8 cellular contexts compared by ENCODE assay signal in the genomic region with DNA sequence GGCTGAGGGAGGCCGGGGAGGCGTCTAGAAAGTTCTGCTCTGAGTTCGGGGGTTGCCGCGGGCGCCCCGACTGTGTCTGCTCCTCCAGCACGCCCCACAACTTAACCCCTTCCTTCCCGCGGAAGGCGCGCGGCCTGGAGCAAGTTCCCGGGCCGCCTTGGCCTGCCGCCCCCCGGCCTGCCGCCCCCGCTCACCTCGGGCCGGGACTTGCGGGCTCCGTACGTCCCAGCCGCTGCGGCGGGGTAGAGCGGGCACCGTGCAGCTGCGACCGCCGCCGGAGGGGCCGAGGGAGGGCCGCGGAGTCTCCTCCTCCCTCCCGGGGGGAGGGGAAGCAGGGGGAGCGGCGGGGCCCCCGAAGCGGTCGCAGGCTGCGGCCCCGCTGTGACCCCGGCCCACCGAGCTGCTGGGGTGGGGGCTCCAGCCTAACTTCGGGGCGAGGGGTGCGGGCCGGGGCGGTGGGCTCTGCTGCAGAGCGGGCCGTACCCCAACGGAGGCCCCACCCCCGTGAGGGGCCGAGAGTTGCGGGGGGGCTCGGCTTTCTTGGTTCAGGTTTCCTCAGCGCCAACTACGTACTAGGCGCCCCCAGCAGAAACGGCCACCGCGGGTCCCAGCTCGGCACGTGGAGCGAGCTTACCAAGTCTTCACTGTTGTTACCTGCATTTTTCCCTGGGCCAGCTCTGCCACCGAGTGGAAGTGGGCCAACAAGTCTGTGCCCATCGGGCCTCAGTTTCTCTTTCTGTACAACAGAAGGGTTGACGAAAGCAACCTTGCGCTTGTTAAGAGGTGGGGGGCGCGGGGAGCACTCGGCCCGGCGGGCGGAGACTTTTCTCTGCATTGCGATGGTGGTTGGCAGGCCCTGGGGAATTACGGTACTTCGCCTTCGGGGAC. TPM values are rescaled to one million over a fixed set of nuclear protein-coding genes. Genes with fewer than 3 reads are reported as not detected.
DNase-seq lines count a peak whose midpoint lies in the region; ATAC-seq, FAIRE-seq and TF ChIP-seq lines count a peak whose summit lies in the region.

A gene (minus strand): TSS at position 266 of the 888 bp plus-strand sequence. CDS start 7,394 bp downstream, outside the sequence.

- H3K36me3 ChIP-seq in bronchial epithelial cell (ENCODE audit: control insufficient read depth, insufficient read depth, low read length): no peaks in the 10 kb centered on the region

- ATAC-seq in GM18909 (IDR thresholded peaks at IDR 0.05; ENCODE audit: poor library complexity, unreplicated experiment) (peak; percentile 20), HG03135 (IDR thresholded peaks at IDR 0.05; ENCODE audit: unreplicated experiment) (peak; percentile 17)

- no peak for FAIRE-seq in bronchial epithelial cell (lab: Jason Lieb, UNC)

- peak within 1 kb of the TSS; percentile 82 for H3K27ac ChIP-seq in layer of hippocampus (ENCODE audit: low read depth, low read length)

- DNase-seq in AG09309 (ENCODE audit: low read depth): no peak
- peak; percentile 48 for DNase-seq in SW480 (ENCODE audit: low spot score)
- DNase-seq in bronchial epithelial cell (ENCODE audit: low read depth): no peak
- peak; percentile 53 for DNase-seq in stimulated activated CD4-positive, alpha-beta T cell treated with anti-CD3 and anti-CD28 coated beads, Interleukin-4, amount 100 ng/mL, for 1 hour
- no peak for DNase-seq in NCI-H2196 (lab: John Stamatoyannopoulos, UW; ENCODE audit: unreplicated experiment)

- TF ChIP-seq CTCF in AG09309 (IDR thresholded peaks at IDR 0.05; ENCODE audit: control insufficient read depth, insufficient read depth, low read depth, low read length, missing control alignments) (no peak), bronchial epithelial cell (IDR thresholded peaks at IDR 0.05; ENCODE audit: insufficient read depth, low read length, severe bottlenecking) (no peak)

- no peaks in the 10 kb centered on the region for H3K27me3 ChIP-seq in bronchial epithelial cell (ENCODE audit: control insufficient read depth, insufficient read depth, low read length)
- no peaks in the 10 kb centered on the region for H3K27me3 ChIP-seq in layer of hippocampus (ENCODE audit: control insufficient read depth, insufficient read depth, low read length)

- H3K4me3 ChIP-seq in AG09309 (ENCODE audit: control insufficient read depth, low read depth, low read length) (peak within 1 kb of the TSS; percentile 81), bronchial epithelial cell (ENCODE audit: low read depth, low read length) (peak within 1 kb of the TSS; percentile 58)

RNA-seq across cellular contexts. Expression of the gene that starts here (rescaled TPM):
- total RNA-seq in bronchial epithelial cell: 1.5 and 2.1 TPM in 2 replicates

Comparison
In these comparisons a context has a peak if more than half of its experiments do, and no peak if none do; other contexts are left out.
1. DNase-seq: peak in SW480 (single experiment) and stimulated activated CD4-positive, alpha-beta T cell treated with anti-CD3 and anti-CD28 coated beads, Interleukin-4, amount 100 ng/mL, for 1 hour (single experiment); none in AG09309 (single experiment), bronchial epithelial cell (single experiment) and NCI-H2196 (single experiment).